Comparison of ENCODE assay signal across 24 cellular contexts in genomic region chr17:15657868-15658775, GRCh38. TPM values are rescaled to one million over a fixed set of nuclear protein-coding genes. Genes with fewer than 3 reads are reported as not detected.
DNase-seq lines count a peak whose midpoint lies in the region; TF ChIP-seq lines count a peak whose summit lies in the region.
"Had no signal": no experiment of that assay in that cellular context is flagged by ENCODE, and none has a peak within 500 bp of the region (broad histone marks: within the 10 kb centered on the region; RNA-seq: fewer than 3 reads in every experiment).

No MANE protein-coding gene starts in this region.

- in situ Hi-C loops in GM23248 (cut with MboI), result no loop called here

- no peak overlapping the region for H3K4me2 ChIP-seq in GM23248 (ENCODE audit: unreplicated experiment)

- no peaks in the 10 kb centered on the region for H3K79me2 ChIP-seq in GM23248 (ENCODE audit: insufficient read depth)

- H3K9me3 ChIP-seq in SJSA1 (replicated peaks) (no peaks in the 10 kb centered on the region; the same call in 1 of the 2 replicates), esophagus squamous epithelium (no peaks in the 10 kb centered on the region), subcutaneous abdominal adipose tissue (ENCODE audit: control insufficient read depth in 5 of 5, low read length in 5 of 5) (no peaks in the 10 kb centered on the region), vagina (no peaks in the 10 kb centered on the region), GM23248 (ENCODE audit: low read depth) (no peaks in the 10 kb centered on the region)
- H3K9me3 ChIP-seq: HAP-1, uterus had no signal

- no peaks in the 10 kb centered on the region for H3K9me2 ChIP-seq in GM23248 (ENCODE audit: insufficient read depth)

- H3K36me3 ChIP-seq in SJSA1 (no peaks in the 10 kb centered on the region; the same call in 1 of the 2 replicates), esophagus squamous epithelium (peaks cover 0 to 6% (median under 1%) of the 10 kb centered on the region in 3 donors), subcutaneous abdominal adipose tissue (ENCODE audit: control insufficient read depth in 5 of 5, insufficient read depth in 5 of 5, low read length in 5 of 5) (no peaks in the 10 kb centered on the region), vagina (no peaks in the 10 kb centered on the region), GM23248 (ENCODE audit: low read depth) (no peaks in the 10 kb centered on the region)
- H3K36me3 ChIP-seq: uterus, WERI-Rb-1 had no signal

- no peaks in the 10 kb centered on the region for H3F3A ChIP-seq in GM23248 (ENCODE audit: insufficient read depth)

- H3K4me1 ChIP-seq in SJSA1 (replicated peaks) (peaks cover 69% of the 10 kb centered on the region), esophagus squamous epithelium (peaks cover 18 to 57% (median 21%) of the 10 kb centered on the region in 3 donors), subcutaneous abdominal adipose tissue (ENCODE audit: control insufficient read depth in 5 of 5, insufficient read depth in 5 of 5, low read length in 5 of 5) (peaks cover 0 to 34% (median 3%) of the 10 kb centered on the region in 5 donors), vagina (no peaks in the 10 kb centered on the region), GM23248 (ENCODE audit: insufficient read depth) (0 out of 2 replicates have a peak, but pooled peaks cover 5% of the 10 kb centered on the region)
- H3K4me1 ChIP-seq: uterus had no signal

- no peak for DNase-seq in HEK293T (ENCODE audit: extremely low spot score)
- DNase-seq in SJSA1 (ENCODE audit: low read depth in 1 of 2, low spot score in 2 of 2), result no peak
- DNase-seq in esophagus squamous epithelium (lab: John Stamatoyannopoulos, UW), result no peak
- DNase-seq in vagina (ENCODE audit: extremely low spot score in 2 of 2), result no peak
- no peak for DNase-seq in NCI-H1105 (lab: John Stamatoyannopoulos, UW)
- DNase-seq in GM23248, result no peak
- DNase-seq in SHP77 (lab: John Stamatoyannopoulos, UW), result no peak
- DNase-seq: activated CD4-positive, alpha-beta T cell treated with anti-CD3 and anti-CD28 coated beads, Interleukin-2, amount 10 ng/mL, durations not matched to agents 24 days and 14 days; activated CD8-positive, alpha-beta memory T cell treated with anti-CD3 and anti-CD28 coated beads, Interleukin-2, amount 10 ng/mL, durations not matched to agents 7 days and 5 days; activated naive CD4-positive, alpha-beta T cell treated with anti-CD3 and anti-CD28 coated beads, Interleukin-2, amount 50 U/mL, for 16 hours; amygdala; cortex of kidney; left cardiac atrium; naive B cell; NCI-H1417 treated with DMSO at 0.1 percent for 48 hours; NCI-H524; NK-92 treated with Interleukin-12 subunit alpha and Interleukin-12 subunit beta, amount 100 ng/mL, for 24 hours; nucleus accumbens; T-helper 9 cell; uterus; WERI-Rb-1 had no signal

- H3K27ac ChIP-seq in SJSA1 (peak overlapping the region; percentile 95), esophagus squamous epithelium (peak overlapping the region; percentile 49 to 83 (median 75)), subcutaneous abdominal adipose tissue (ENCODE audit: low read depth, low read length) (peak overlapping the region; percentile 35), vagina (no peak overlapping the region), GM23248 (no peak overlapping the region)
- H3K27ac ChIP-seq: C4-2B, uterus, WERI-Rb-1 had no signal

- POLR2A ChIA-PET in HEK293T (lab: Yijun Ruan, JAX), result no interaction called here

- intact Hi-C loops in esophagus squamous epithelium (cut with DNase I) (no loop called here), vagina (cut with DNase I) (no loop called here)

- no peak for TF ChIP-seq CTCF in esophagus squamous epithelium (IDR thresholded peaks at IDR 0.05)
- no peak for TF ChIP-seq CTCF in vagina (IDR thresholded peaks at IDR 0.05)

- H3K4me3 ChIP-seq in SJSA1 (no peak overlapping the region), esophagus squamous epithelium (no peak overlapping the region), subcutaneous abdominal adipose tissue (ENCODE audit: low read depth in 1 of 5, low read length in 5 of 5) (no peak overlapping the region), vagina (no peak overlapping the region), GM23248 (no peak overlapping the region)
- H3K4me3 ChIP-seq: HAP-1, uterus had no signal

- 74 to 82% methylated on average over 5 of the region's 5 CpGs for WGBS in esophagus squamous epithelium, 2 donors
- WGBS in GM23248 (ENCODE audit: low coverage in 1 of 2, low lambda C conversion rate in 2 of 2, missing lambda C conversion rate in 2 of 2), 2 experiments, result 89 to 90% methylated on average over 5 of the region's 5 CpGs

- CTCF ChIA-PET in HEK293T (lab: Yijun Ruan, JAX), result no interaction called here

- H3K27me3 ChIP-seq in SJSA1 (replicated peaks), result no peaks in the 10 kb centered on the region
- H3K27me3 ChIP-seq in esophagus squamous epithelium, result no peaks in the 10 kb centered on the region
- no peaks in the 10 kb centered on the region for H3K27me3 ChIP-seq in subcutaneous abdominal adipose tissue (ENCODE audit: control insufficient read depth in 5 of 5, insufficient read depth in 4 of 5, low read length in 5 of 5)
- no peaks in the 10 kb centered on the region for H3K27me3 ChIP-seq in vagina
- H3K27me3 ChIP-seq in GM23248 (replicated peaks; ENCODE audit: insufficient read depth), result no peaks in the 10 kb centered on the region
- H3K27me3 ChIP-seq: uterus had no signal

- H2AFZ ChIP-seq in GM23248, result no peak overlapping the region

- no peaks in the 10 kb centered on the region for H4K20me1 ChIP-seq in GM23248 (ENCODE audit: insufficient read depth)

- H3K9ac ChIP-seq in subcutaneous abdominal adipose tissue (ENCODE audit: low read length in 5 of 5) (no peak overlapping the region), GM23248 (no peak overlapping the region)

- TF ChIP-seq POLR2A in esophagus squamous epithelium (IDR thresholded peaks at IDR 0.05) (no peak), vagina (IDR thresholded peaks at IDR 0.05) (no peak)

TF ChIP-seq in HEK293T, 16 proteins besides CTCF, POLR2A, EP300 and RAD21:
- TF ChIP-seq PKNOX1 (IDR thresholded peaks at IDR 0.05) (0 out of 2 replicates have a peak, but pooled peaks have one; percentile 20), NFRKB (IDR thresholded peaks at IDR 0.05) (no peak)

RNA-seq across cellular contexts. Expression of gene TRIM16, which starts 26.0 kb away (rescaled TPM):
- total RNA-seq in SJSA1 (2014; rRNA removed; shearing (Covaris generic)), result 56.9 and 111 TPM in 2 replicates
- 100 to 1,000 TPM; 102 to 208 (median 167) TPM for total RNA-seq in esophagus squamous epithelium
- total RNA-seq in vagina, result 66.3 TPM
- total RNA-seq in GM23248 (2014; rRNA removed; shearing (Covaris generic)), result 32.1 and 39.0 TPM in 2 replicates
- polyA plus RNA-seq in GM23248 (2016; fragmentation: Nextera tagmentation; extraction: Ambion mirVana), result 21.3 and 23.2 TPM in 2 replicates

RNA-seq across cellular contexts. Expression of gene FBXW10B, which starts 38.6 kb away (rescaled TPM):
- total RNA-seq in SJSA1 (2014; rRNA removed; shearing (Covaris generic)), result 0.41 and 1.7 TPM in 2 replicates
- total RNA-seq in esophagus squamous epithelium (10 to 100 TPM in 2 of 4 donors, 1 to 10 TPM in 2; 4.7 to 28.0 (median 9.5) TPM), vagina (6.9 TPM)
- total RNA-seq in GM23248 (2014; rRNA removed; shearing (Covaris generic)), result not detected in 2 replicates
- 0.15 TPM in 1 of 2 replicates, not detected in the other for polyA plus RNA-seq in GM23248 (2016; fragmentation: Nextera tagmentation; extraction: Ambion mirVana)

RNA-seq across cellular contexts. Expression of gene ZNF286A, which starts 41.4 kb away (rescaled TPM):
- 22.1 and 30.4 TPM in 2 replicates for total RNA-seq in SJSA1 (2014; rRNA removed; shearing (Covaris generic))
- 10 to 100 TPM in 3 of 4 donors, 1 to 10 TPM in 1; 7.5 to 19.9 (median 15.3) TPM for total RNA-seq in esophagus squamous epithelium
- 13.3 TPM for total RNA-seq in vagina
- total RNA-seq in GM23248 (2014; rRNA removed; shearing (Covaris generic)), result 13.6 and 18.3 TPM in 2 replicates
- 10.3 and 11.7 TPM in 2 replicates for polyA plus RNA-seq in GM23248 (2016; fragmentation: Nextera tagmentation; extraction: Ambion mirVana)

Comparison
In these comparisons a context has a peak if more than half of its experiments do, and no peak if none do; other contexts are left out.
1. H3K27ac ChIP-seq: peak in SJSA1 (single experiment), esophagus squamous epithelium (4 of 4) and subcutaneous abdominal adipose tissue (single experiment); none in vagina (single experiment) and GM23248 (single experiment).